8 cellular contexts compared by ENCODE assay signal in the genomic region with DNA sequence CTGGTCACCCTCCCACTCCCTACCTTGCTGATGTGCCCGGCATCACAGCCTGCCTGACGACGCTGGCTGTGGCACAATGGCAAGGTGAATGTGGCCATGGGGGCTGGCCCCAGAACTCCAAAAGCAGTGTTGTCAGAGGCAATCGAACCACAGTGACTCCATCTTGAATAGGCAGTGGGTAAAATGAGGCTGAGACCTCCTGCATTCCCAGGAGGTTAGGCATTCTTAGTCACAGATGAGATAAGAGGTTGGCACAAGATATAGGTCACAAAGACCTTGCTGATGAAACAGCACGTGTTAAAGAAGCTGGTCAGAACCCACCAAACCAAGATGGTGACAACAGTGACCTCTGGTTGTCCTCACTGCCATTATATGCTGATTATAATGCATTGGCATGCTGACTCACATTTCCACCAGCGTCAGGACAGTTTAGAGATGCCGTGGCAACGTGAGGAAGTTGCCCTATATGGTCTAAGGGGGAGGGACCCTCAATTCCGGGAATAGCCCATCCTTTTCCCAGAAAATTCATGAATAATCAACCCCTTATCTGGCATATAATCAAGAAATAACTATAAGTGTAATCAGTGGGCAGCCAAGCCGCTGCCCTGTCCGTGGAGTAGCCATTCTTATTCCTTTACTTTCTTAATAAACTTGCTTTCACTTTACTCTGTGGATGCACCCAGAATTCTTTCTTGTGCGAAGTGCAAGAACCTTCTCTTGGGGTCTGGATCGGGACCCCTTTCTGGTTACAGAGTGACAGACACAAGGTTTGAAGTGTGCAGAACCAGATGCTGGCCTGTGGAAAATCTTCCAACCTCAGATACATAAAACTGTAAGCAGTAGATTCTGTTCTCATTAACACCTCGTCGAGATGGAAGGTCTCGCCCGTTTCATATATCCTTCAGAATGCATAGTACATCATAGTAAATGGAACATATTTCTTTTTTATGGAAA. TPM values are rescaled to one million over a fixed set of nuclear protein-coding genes. Genes with fewer than 3 reads are reported as not detected.
DNase-seq lines count a peak whose midpoint lies in the region; ATAC-seq lines count a peak whose summit lies in the region.

No MANE protein-coding gene starts in this region.

- no peaks in the 10 kb centered on the region for H3K9me3 Mint-ChIP-seq in activated CD8-positive, alpha-beta T cell treated with anti-CD3 and anti-CD28 coated beads, Interleukin-2, amount 10 ng/mL, durations not matched to agents 7 days and 5 days (ENCODE audit: insufficient read depth)
- H3K9me3 Mint-ChIP-seq in immature natural killer cell: peaks cover 0 to 2% (median 0%) of the 10 kb centered on the region in 6 donors

- peak overlapping the region; percentile 22 for H3K4me3 Mint-ChIP-seq in activated CD8-positive, alpha-beta T cell treated with anti-CD3 and anti-CD28 coated beads, Interleukin-2, amount 10 ng/mL, durations not matched to agents 7 days and 5 days
- peak overlapping the region in 4 of 5 donors; percentile 38 to 59 (median 46) for H3K4me3 Mint-ChIP-seq in immature natural killer cell

- no peak overlapping the region for H3K4me3 ChIP-seq in effector memory CD4-positive, alpha-beta T cell (ENCODE audit: insufficient read depth, low read depth, low read length, poor library complexity, severe bottlenecking)

- POLR2A ChIA-PET in activated CD8-positive, alpha-beta T cell treated with anti-CD3 and anti-CD28 coated beads, Interleukin-2, amount 10 ng/mL, durations not matched to agents 7 days and 5 days (lab: Charles Lee): no interaction called here

- CTCF ChIA-PET in activated CD8-positive, alpha-beta T cell treated with anti-CD3 and anti-CD28 coated beads, Interleukin-2, amount 10 ng/mL, durations not matched to agents 7 days and 5 days (lab: Charles Lee): no interaction called here

- DNase-seq in A172 (ENCODE audit: low spot score): peak; percentile 97
- DNase-seq in HCEC 1CT: peak; percentile 74
- peak; percentile 62 for DNase-seq in activated CD8-positive, alpha-beta T cell treated with anti-CD3 and anti-CD28 coated beads, Interleukin-2, amount 10 ng/mL, durations not matched to agents 7 days and 5 days
- no peak for DNase-seq in immature natural killer cell
- no peak for DNase-seq in Ammon's horn (ENCODE audit: low spot score)
- no peak for DNase-seq in effector memory CD4-positive, alpha-beta T cell
- no peak for DNase-seq in NK-92 treated with Interleukin-12 subunit alpha and Interleukin-12 subunit beta, amount 100 ng/mL, for 24 hours (lab: John Stamatoyannopoulos, UW)

- peaks cover 19% of the 10 kb centered on the region for H3K4me1 Mint-ChIP-seq in activated CD8-positive, alpha-beta T cell treated with anti-CD3 and anti-CD28 coated beads, Interleukin-2, amount 10 ng/mL, durations not matched to agents 7 days and 5 days (ENCODE audit: low read depth)
- H3K4me1 Mint-ChIP-seq in immature natural killer cell: peaks cover 7 to 20% of the 10 kb centered on the region in 2 donors

- H3K4me1 ChIP-seq in effector memory CD4-positive, alpha-beta T cell (ENCODE audit: control insufficient read depth, insufficient read depth, low read length, poor library complexity, severe bottlenecking): no peaks in the 10 kb centered on the region

- no peak overlapping the region for H3K27ac ChIP-seq in effector memory CD4-positive, alpha-beta T cell (ENCODE audit: insufficient read depth, low read length, poor library complexity, severe bottlenecking)

- H3K27me3 ChIP-seq in effector memory CD4-positive, alpha-beta T cell (replicated peaks; ENCODE audit: control insufficient read depth, insufficient read depth, low read length, poor library complexity, severe bottlenecking): no peaks in the 10 kb centered on the region

- no peak overlapping the region for H3K27ac Mint-ChIP-seq in activated CD8-positive, alpha-beta T cell treated with anti-CD3 and anti-CD28 coated beads, Interleukin-2, amount 10 ng/mL, durations not matched to agents 7 days and 5 days
- H3K27ac Mint-ChIP-seq in immature natural killer cell: no peak overlapping the region

- ATAC-seq in activated CD8-positive, alpha-beta T cell treated with anti-CD3 and anti-CD28 coated beads, Interleukin-2, amount 10 ng/mL, durations not matched to agents 7 days and 5 days: peak; percentile 79
- ATAC-seq in HG03039 (IDR thresholded peaks at IDR 0.05; ENCODE audit: unreplicated experiment): no peak

- no peaks in the 10 kb centered on the region for H3K36me3 Mint-ChIP-seq in activated CD8-positive, alpha-beta T cell treated with anti-CD3 and anti-CD28 coated beads, Interleukin-2, amount 10 ng/mL, durations not matched to agents 7 days and 5 days (ENCODE audit: low read depth)
- H3K36me3 Mint-ChIP-seq in immature natural killer cell: no peaks in the 10 kb centered on the region

- H3K9me3 ChIP-seq in effector memory CD4-positive, alpha-beta T cell (ENCODE audit: control insufficient read depth, low read length): no peaks in the 10 kb centered on the region

- H3K36me3 ChIP-seq in effector memory CD4-positive, alpha-beta T cell (ENCODE audit: control insufficient read depth, insufficient read depth, low read length): no peaks in the 10 kb centered on the region

- peaks cover 7% of the 10 kb centered on the region for H3K27me3 Mint-ChIP-seq in activated CD8-positive, alpha-beta T cell treated with anti-CD3 and anti-CD28 coated beads, Interleukin-2, amount 10 ng/mL, durations not matched to agents 7 days and 5 days (ENCODE audit: low read depth)
- H3K27me3 Mint-ChIP-seq in immature natural killer cell (ENCODE audit: low read depth in 3 of 3): peaks cover under 1 to 22% (median 11%) of the 10 kb centered on the region in 3 donors

RNA-seq across cellular contexts. Expression of gene CLDN24, which starts 26.8 kb away (rescaled TPM):
- total RNA-seq in A172 (2014; rRNA removed; shearing (Covaris generic)): not detected in 2 replicates
- not detected for total RNA-seq in activated CD8-positive, alpha-beta T cell treated with anti-CD3 and anti-CD28 coated beads, Interleukin-2, amount 10 ng/mL, durations not matched to agents 7 days and 5 days
- not detected for polyA plus RNA-seq in immature natural killer cell

RNA-seq across cellular contexts. Expression of gene CLDN22, which starts 28.9 kb away (rescaled TPM):
- total RNA-seq in A172 (2014; rRNA removed; shearing (Covaris generic)): not detected in 2 replicates
- not detected for total RNA-seq in activated CD8-positive, alpha-beta T cell treated with anti-CD3 and anti-CD28 coated beads, Interleukin-2, amount 10 ng/mL, durations not matched to agents 7 days and 5 days
- polyA plus RNA-seq in immature natural killer cell: under 1 TPM in 1 of 3 donors, not detected in 2; 0.52 TPM

Comparison
In these comparisons a context has a peak if more than half of its experiments do, and no peak if none do; other contexts are left out.
1. DNase-seq: peak in A172 (single experiment), HCEC 1CT (single experiment) and activated CD8-positive, alpha-beta T cell treated with anti-CD3 and anti-CD28 coated beads, Interleukin-2, amount 10 ng/mL, durations not matched to agents 7 days and 5 days (single experiment); none in immature natural killer cell (0 of 3), Ammon's horn (single experiment), effector memory CD4-positive, alpha-beta T cell (0 of 3) and NK-92 treated with Interleukin-12 subunit alpha and Interleukin-12 subunit beta, amount 100 ng/mL, for 24 hours (single experiment).